ENCODE assay signal across 19 cellular contexts in the genomic region with DNA sequence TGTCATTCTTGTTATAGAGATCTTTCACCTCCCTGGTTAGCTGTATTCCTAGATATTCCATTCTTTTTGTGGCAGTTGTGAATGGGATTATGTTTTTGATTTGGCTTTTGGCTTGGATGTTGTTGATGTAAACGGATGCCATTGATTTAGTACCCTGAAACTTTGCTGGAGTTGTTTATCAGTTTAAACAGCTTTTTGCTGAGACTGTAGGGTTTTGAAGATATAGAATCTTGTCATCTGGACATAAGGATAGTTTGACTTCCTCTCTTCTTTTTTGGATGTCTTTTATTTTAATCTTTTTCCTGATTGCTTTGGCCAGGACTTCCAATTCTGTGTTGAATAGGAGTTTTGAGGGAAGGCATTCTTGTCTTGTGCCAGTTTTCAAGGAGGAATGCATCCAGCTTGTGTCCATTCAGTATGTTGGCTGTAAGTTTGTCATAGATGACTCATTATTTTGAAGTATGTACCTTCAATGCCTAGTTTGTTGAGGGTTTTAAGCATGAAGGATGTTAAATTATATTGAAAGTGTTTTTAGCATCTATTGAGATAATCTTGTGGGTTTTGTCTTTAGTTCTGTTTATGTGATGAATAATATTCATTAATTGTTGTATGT. TPM values are rescaled to one million over a fixed set of nuclear protein-coding genes. Genes with fewer than 3 reads are reported as not detected.
DNase-seq lines count a peak whose midpoint lies in the region; ATAC-seq and TF ChIP-seq lines count a peak whose summit lies in the region.
"Had no signal": no experiment of that assay in that cellular context is flagged by ENCODE, and none has a peak within 500 bp of the region (broad histone marks: within the 10 kb centered on the region; RNA-seq: fewer than 3 reads in every experiment).

No MANE protein-coding gene starts in this region.

- H3K9ac ChIP-seq in smooth muscle cell (ENCODE audit: low read depth), result no peak overlapping the region

- no peaks in the 10 kb centered on the region for H3K36me3 Mint-ChIP-seq in natural killer cell
- peaks cover 21% of the 10 kb centered on the region for H3K36me3 Mint-ChIP-seq in natural killer cell treated with Interleukin-12 subunit alpha and Interleukin-12 subunit beta and Interleukin-15 and Interleukin-18, amount 100 ng/mL, for 72 hours

- no peak overlapping the region for H3K4me3 Mint-ChIP-seq in natural killer cell
- H3K4me3 Mint-ChIP-seq in natural killer cell treated with Interleukin-12 subunit alpha and Interleukin-12 subunit beta and Interleukin-15 and Interleukin-18, amount 100 ng/mL, for 72 hours, result no peak overlapping the region
- H3K4me3 Mint-ChIP-seq: activated naive CD4-positive, alpha-beta T cell treated with anti-CD3 and anti-CD28 coated beads, Interleukin-2, amount 10 ng/mL, durations not matched to agents 7 days and 5 days had no signal

- peaks cover 44 to 46% of the 10 kb centered on the region in 2 donors for H3K4me1 Mint-ChIP-seq in natural killer cell
- H3K4me1 Mint-ChIP-seq in natural killer cell treated with Interleukin-12 subunit alpha and Interleukin-12 subunit beta and Interleukin-15 and Interleukin-18, amount 100 ng/mL, for 72 hours (ENCODE audit: low read depth in 2 of 2), result peaks cover 25 to 28% of the 10 kb centered on the region in 2 donors

- TF ChIP-seq CTCF in natural killer cell (IDR thresholded peaks at IDR 0.05) (no peak), smooth muscle cell (IDR thresholded peaks at IDR 0.05; ENCODE audit: borderline replicate concordance, insufficient read depth, poor library complexity, severe bottlenecking) (no peak), osteoblast (IDR thresholded peaks at IDR 0.05; ENCODE audit: extremely low read depth, low read depth, low read length) (no peak)

- H3K36me3 ChIP-seq in smooth muscle cell (ENCODE audit: low read depth) (no peaks in the 10 kb centered on the region), osteoblast (ENCODE audit: insufficient read depth, low read length) (peaks cover 5% of the 10 kb centered on the region)
- H3K36me3 ChIP-seq: vagina had no signal

- H3K27ac ChIP-seq in smooth muscle cell (ENCODE audit: low read depth), result peak overlapping the region; percentile 35
- H3K27ac ChIP-seq in osteoblast (ENCODE audit: low read depth, low read length), result no peak overlapping the region
- H3K27ac ChIP-seq: Peyer's patch, vagina had no signal

- no peak overlapping the region for H3K4me3 ChIP-seq in smooth muscle cell
- H3K4me3 ChIP-seq in osteoblast (ENCODE audit: insufficient read depth, low read length), result no peak overlapping the region
- H3K4me3 ChIP-seq: HAP-1, Peyer's patch, vagina had no signal

- no peak for DNase-seq in natural killer cell
- DNase-seq in natural killer cell treated with Interleukin-12 subunit alpha and Interleukin-12 subunit beta and Interleukin-15 and Interleukin-18, amount 100 ng/mL, for 72 hours (ENCODE audit: low spot score), result no peak
- DNase-seq in astrocyte of the hippocampus (ENCODE audit: low read depth, low spot score), result peak; percentile 60
- peak; percentile 34 for DNase-seq in fibroblast of peridontal ligament (ENCODE audit: extremely low read depth)
- DNase-seq in smooth muscle cell (lab: John Stamatoyannopoulos, UW; ENCODE audit: unreplicated experiment), result no peak
- DNase-seq in activated CD8-positive, alpha-beta memory T cell treated with anti-CD3 and anti-CD28 coated beads, Interleukin-2, amount 50 U/mL, for 48 hours, result no peak
- no peak for DNase-seq in NCI-H1694 (lab: John Stamatoyannopoulos, UW)
- DNase-seq in osteoblast (ENCODE audit: insufficient read length, low spot score, missing footprints), result no peak
- DNase-seq: activated naive CD4-positive, alpha-beta T cell treated with anti-CD3 and anti-CD28 coated beads, Interleukin-2, amount 10 ng/mL, durations not matched to agents 7 days and 5 days; central memory CD4-positive, alpha-beta T cell; GDM1; hippocampal formation; left ventricle myocardium superior; MV-4-11; NCI-H774; Peyer's patch had no signal

- no peaks in the 10 kb centered on the region for H3K9me3 Mint-ChIP-seq in natural killer cell
- H3K9me3 Mint-ChIP-seq in natural killer cell treated with Interleukin-12 subunit alpha and Interleukin-12 subunit beta and Interleukin-15 and Interleukin-18, amount 100 ng/mL, for 72 hours, result peaks cover 3% of the 10 kb centered on the region

- H3K27me3 ChIP-seq in smooth muscle cell (ENCODE audit: low read depth), result no peaks in the 10 kb centered on the region
- no peaks in the 10 kb centered on the region for H3K27me3 ChIP-seq in osteoblast (ENCODE audit: insufficient read depth, low read length)
- H3K27me3 ChIP-seq: Peyer's patch, vagina had no signal

- no peaks in the 10 kb centered on the region for H3K4me1 ChIP-seq in smooth muscle cell (ENCODE audit: low read depth)
- H3K4me1 ChIP-seq in osteoblast (ENCODE audit: insufficient read depth, low read length), result peaks cover 3% of the 10 kb centered on the region
- H3K4me1 ChIP-seq: HAP-1, Peyer's patch, vagina had no signal

- peaks cover 41% of the 10 kb centered on the region for H4K20me1 ChIP-seq in smooth muscle cell (ENCODE audit: low read depth)
- H4K20me1 ChIP-seq in osteoblast (ENCODE audit: insufficient read depth, low read length), result no peaks in the 10 kb centered on the region

- no peaks in the 10 kb centered on the region for H3K9me3 ChIP-seq in smooth muscle cell (replicated peaks; ENCODE audit: low read depth)
- no peaks in the 10 kb centered on the region for H3K9me3 ChIP-seq in osteoblast (ENCODE audit: low read depth, low read length)
- H3K9me3 ChIP-seq: vagina had no signal

- no peak for ATAC-seq in natural killer cell
- ATAC-seq in natural killer cell treated with Interleukin-12 subunit alpha and Interleukin-12 subunit beta and Interleukin-15 and Interleukin-18, amount 100 ng/mL, for 72 hours, result no peak
- ATAC-seq: HepG2, left ventricle myocardium superior had no signal

- H2AFZ ChIP-seq in smooth muscle cell (ENCODE audit: low read depth) (no peak overlapping the region), osteoblast (ENCODE audit: low read length) (no peak overlapping the region)

- peaks cover 82% of the 10 kb centered on the region for H3K79me2 ChIP-seq in smooth muscle cell (ENCODE audit: low read depth)
- peaks cover 71% of the 10 kb centered on the region for H3K79me2 ChIP-seq in osteoblast (ENCODE audit: insufficient read depth, low read length)

- no peaks in the 10 kb centered on the region for H3K27me3 Mint-ChIP-seq in natural killer cell (ENCODE audit: low read depth in 2 of 2)
- no peaks in the 10 kb centered on the region for H3K27me3 Mint-ChIP-seq in natural killer cell treated with Interleukin-12 subunit alpha and Interleukin-12 subunit beta and Interleukin-15 and Interleukin-18, amount 100 ng/mL, for 72 hours
- H3K27me3 Mint-ChIP-seq: activated naive CD4-positive, alpha-beta T cell treated with anti-CD3 and anti-CD28 coated beads, Interleukin-2, amount 10 ng/mL, durations not matched to agents 7 days and 5 days had no signal

- no peak overlapping the region for H3K4me2 ChIP-seq in smooth muscle cell
- no peak overlapping the region for H3K4me2 ChIP-seq in osteoblast (ENCODE audit: insufficient read depth, low read length)

- no peaks in the 10 kb centered on the region for H3F3A ChIP-seq in smooth muscle cell (ENCODE audit: low read depth)

- intact Hi-C loops in natural killer cell (cut with micrococcal nuclease), result no loop called here

- 97% methylated on average over 1 of the region's 1 CpG for WGBS in smooth muscle cell (ENCODE audit: low lambda C conversion rate)

- peak overlapping the region; percentile 50 to 65 for H3K27ac Mint-ChIP-seq in natural killer cell
- peak overlapping the region in 1 of 2 donors; percentile 21 for H3K27ac Mint-ChIP-seq in natural killer cell treated with Interleukin-12 subunit alpha and Interleukin-12 subunit beta and Interleukin-15 and Interleukin-18, amount 100 ng/mL, for 72 hours
- H3K27ac Mint-ChIP-seq: activated naive CD4-positive, alpha-beta T cell treated with anti-CD3 and anti-CD28 coated beads, Interleukin-2, amount 10 ng/mL, durations not matched to agents 7 days and 5 days had no signal

RNA-seq across cellular contexts. Expression of gene ZNF431, which starts 16.8 kb away (rescaled TPM):
- total RNA-seq in natural killer cell (10 to 100 TPM; 30.1 to 39.7 (median 30.4) TPM), smooth muscle cell (13.9 and 14.7 TPM in 2 replicates), osteoblast (3.8 and 4.0 TPM in 2 replicates)
- total RNA-seq in natural killer cell treated with Interleukin-12 subunit alpha and Interleukin-12 subunit beta and Interleukin-15 and Interleukin-18, amount 100 ng/mL, for 72 hours, result 10 to 100 TPM; 22.2 to 33.6 TPM
- polyA plus RNA-seq in smooth muscle cell, result 5.2 and 9.2 TPM in 2 replicates

Comparison
In these comparisons a context has a peak if more than half of its experiments do, and no peak if none do; other contexts are left out.
1. DNase-seq: peak in astrocyte of the hippocampus (single experiment) and fibroblast of peridontal ligament (single experiment); none in natural killer cell (single experiment), natural killer cell treated with Interleukin-12 subunit alpha and Interleukin-12 subunit beta and Interleukin-15 and Interleukin-18, amount 100 ng/mL, for 72 hours (single experiment), smooth muscle cell (single experiment), activated CD8-positive, alpha-beta memory T cell treated with anti-CD3 and anti-CD28 coated beads, Interleukin-2, amount 50 U/mL, for 48 hours (single experiment), NCI-H1694 (single experiment) and osteoblast (single experiment).